Comparison of ENCODE assay signal across 2 cellular contexts in the genomic region with DNA sequence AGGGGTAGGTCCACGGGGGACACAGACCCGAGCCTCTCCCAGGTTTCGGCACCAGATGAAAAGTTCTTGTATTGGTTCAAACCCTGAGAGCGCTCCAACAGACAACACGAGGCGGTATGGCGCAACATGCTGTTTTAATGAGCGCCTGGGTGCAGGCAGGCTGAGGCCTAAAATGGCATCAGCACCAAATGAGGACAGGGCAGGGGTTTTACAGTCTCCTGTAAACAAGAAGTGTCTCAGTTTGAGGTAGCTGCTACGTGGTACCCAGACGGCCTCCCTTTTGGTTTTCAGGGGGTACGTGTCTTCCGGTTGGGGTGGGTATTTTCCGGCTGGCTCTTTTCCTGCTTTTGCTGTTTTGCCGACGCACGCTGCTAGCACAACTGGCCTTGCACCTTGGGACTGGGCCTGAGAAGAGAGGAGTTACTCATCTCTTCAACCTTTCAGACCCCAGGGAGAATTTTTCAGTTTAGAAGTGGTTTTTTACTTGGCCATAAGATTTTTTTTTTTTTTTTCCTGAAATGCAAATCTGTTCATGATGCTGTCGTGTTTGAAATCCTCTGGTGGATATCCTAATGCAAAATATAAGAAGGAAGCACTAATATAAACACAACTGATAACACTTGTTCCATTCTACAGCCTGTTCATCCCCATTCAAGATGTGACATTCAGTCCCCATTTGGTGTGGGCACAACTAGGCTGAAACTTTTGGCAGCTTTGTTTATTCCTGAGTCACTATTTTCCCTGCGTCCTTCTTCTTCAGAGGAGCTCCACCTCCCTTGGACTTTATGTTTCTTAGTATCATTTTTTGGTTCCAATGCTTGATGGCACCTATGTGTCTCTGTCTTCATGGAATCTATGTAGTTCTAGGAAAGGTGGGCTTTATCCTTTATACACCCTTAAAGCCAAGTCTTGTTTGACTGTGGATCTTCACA.
TF ChIP-seq lines count a peak whose summit lies in the region.

No MANE protein-coding gene starts in this region.

TF ChIP-seq in liver, 16 proteins besides CTCF, POLR2A, EP300 and RAD21:
- no peak for TF ChIP-seq JUND (IDR thresholded peaks at IDR 0.05)
- TF ChIP-seq FOXA1 (IDR thresholded peaks at IDR 0.05): no peak
- TF ChIP-seq EGR1 (IDR thresholded peaks at IDR 0.05; ENCODE audit: low read depth in 2 of 2): no peak

TF ChIP-seq in HepG2, 621 proteins besides CTCF, POLR2A, EP300 and RAD21:
- TF ChIP-seq ZNF629 (CRISPR knock-in tag; conservative IDR thresholded peaks at IDR 0.05) (no peak), MNT (IDR thresholded peaks at IDR 0.05) (no peak), HOXA3 (CRISPR knock-in tag; IDR thresholded peaks at IDR 0.05) (no peak), FOXJ3 (CRISPR knock-in tag; IDR thresholded peaks at IDR 0.05; ENCODE audit: borderline replicate concordance) (no peak), HIVEP1 (CRISPR knock-in tag; IDR thresholded peaks at IDR 0.05) (no peak), ZBTB14 (CRISPR knock-in tag; IDR thresholded peaks at IDR 0.05) (no peak)
- TF ChIP-seq, protein P1, sequence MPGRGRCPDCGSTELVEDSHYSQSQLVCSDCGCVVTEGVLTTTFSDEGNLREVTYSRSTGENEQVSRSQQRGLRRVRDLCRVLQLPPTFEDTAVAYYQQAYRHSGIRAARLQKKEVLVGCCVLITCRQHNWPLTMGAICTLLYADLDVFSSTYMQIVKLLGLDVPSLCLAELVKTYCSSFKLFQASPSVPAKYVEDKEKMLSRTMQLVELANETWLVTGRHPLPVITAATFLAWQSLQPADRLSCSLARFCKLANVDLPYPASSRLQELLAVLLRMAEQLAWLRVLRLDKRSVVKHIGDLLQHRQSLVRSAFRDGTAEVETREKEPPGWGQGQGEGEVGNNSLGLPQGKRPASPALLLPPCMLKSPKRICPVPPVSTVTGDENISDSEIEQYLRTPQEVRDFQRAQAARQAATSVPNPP (CRISPR knock-in tag; IDR thresholded peaks at IDR 0.05): no peak
- TF ChIP-seq, protein P2, sequence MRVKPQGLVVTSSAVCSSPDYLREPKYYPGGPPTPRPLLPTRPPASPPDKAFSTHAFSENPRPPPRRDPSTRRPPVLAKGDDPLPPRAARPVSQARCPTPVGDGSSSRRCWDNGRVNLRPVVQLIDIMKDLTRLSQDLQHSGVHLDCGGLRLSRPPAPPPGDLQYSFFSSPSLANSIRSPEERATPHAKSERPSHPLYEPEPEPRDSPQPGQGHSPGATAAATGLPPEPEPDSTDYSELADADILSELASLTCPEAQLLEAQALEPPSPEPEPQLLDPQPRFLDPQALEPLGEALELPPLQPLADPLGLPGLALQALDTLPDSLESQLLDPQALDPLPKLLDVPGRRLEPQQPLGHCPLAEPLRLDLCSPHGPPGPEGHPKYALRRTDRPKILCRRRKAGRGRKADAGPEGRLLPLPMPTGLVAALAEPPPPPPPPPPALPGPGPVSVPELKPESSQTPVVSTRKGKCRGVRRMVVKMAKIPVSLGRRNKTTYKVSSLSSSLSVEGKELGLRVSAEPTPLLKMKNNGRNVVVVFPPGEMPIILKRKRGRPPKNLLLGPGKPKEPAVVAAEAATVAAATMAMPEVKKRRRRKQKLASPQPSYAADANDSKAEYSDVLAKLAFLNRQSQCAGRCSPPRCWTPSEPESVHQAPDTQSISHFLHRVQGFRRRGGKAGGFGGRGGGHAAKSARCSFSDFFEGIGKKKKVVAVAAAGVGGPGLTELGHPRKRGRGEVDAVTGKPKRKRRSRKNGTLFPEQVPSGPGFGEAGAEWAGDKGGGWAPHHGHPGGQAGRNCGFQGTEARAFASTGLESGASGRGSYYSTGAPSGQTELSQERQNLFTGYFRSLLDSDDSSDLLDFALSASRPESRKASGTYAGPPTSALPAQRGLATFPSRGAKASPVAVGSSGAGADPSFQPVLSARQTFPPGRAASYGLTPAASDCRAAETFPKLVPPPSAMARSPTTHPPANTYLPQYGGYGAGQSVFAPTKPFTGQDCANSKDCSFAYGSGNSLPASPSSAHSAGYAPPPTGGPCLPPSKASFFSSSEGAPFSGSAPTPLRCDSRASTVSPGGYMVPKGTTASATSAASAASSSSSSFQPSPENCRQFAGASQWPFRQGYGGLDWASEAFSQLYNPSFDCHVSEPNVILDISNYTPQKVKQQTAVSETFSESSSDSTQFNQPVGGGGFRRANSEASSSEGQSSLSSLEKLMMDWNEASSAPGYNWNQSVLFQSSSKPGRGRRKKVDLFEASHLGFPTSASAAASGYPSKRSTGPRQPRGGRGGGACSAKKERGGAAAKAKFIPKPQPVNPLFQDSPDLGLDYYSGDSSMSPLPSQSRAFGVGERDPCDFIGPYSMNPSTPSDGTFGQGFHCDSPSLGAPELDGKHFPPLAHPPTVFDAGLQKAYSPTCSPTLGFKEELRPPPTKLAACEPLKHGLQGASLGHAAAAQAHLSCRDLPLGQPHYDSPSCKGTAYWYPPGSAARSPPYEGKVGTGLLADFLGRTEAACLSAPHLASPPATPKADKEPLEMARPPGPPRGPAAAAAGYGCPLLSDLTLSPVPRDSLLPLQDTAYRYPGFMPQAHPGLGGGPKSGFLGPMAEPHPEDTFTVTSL (CRISPR knock-in tag; IDR thresholded peaks at IDR 0.05; ENCODE audit: borderline replicate concordance): no peak
- TF ChIP-seq, protein P3, sequence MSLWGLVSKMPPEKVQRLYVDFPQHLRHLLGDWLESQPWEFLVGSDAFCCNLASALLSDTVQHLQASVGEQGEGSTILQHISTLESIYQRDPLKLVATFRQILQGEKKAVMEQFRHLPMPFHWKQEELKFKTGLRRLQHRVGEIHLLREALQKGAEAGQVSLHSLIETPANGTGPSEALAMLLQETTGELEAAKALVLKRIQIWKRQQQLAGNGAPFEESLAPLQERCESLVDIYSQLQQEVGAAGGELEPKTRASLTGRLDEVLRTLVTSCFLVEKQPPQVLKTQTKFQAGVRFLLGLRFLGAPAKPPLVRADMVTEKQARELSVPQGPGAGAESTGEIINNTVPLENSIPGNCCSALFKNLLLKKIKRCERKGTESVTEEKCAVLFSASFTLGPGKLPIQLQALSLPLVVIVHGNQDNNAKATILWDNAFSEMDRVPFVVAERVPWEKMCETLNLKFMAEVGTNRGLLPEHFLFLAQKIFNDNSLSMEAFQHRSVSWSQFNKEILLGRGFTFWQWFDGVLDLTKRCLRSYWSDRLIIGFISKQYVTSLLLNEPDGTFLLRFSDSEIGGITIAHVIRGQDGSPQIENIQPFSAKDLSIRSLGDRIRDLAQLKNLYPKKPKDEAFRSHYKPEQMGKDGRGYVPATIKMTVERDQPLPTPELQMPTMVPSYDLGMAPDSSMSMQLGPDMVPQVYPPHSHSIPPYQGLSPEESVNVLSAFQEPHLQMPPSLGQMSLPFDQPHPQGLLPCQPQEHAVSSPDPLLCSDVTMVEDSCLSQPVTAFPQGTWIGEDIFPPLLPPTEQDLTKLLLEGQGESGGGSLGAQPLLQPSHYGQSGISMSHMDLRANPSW (CRISPR knock-in tag; IDR thresholded peaks at IDR 0.05; ENCODE audit: borderline replicate concordance): no peak
TF ChIP-seq in HepG2: peak in this region for 0.
